ENCODE assay signal across 8 cellular contexts in genomic region chr13:23510979-23511735, GRCh38. TPM values are rescaled to one million over a fixed set of nuclear protein-coding genes. Genes with fewer than 3 reads are reported as not detected.
DNase-seq lines count a peak whose midpoint lies in the region; TF ChIP-seq lines count a peak whose summit lies in the region.

No MANE protein-coding gene starts in this region.

- H3K4me3 ChIP-seq in OCI-LY3 (ENCODE audit: low read length) (no peak overlapping the region), thyroid gland (replicated peaks in 1 of 3) (no peak overlapping the region), MM.1S (ENCODE audit: low read length) (no peak overlapping the region)

- no peaks in the 10 kb centered on the region for H3K36me3 Mint-ChIP-seq in activated CD4-positive, alpha-beta T cell treated with anti-CD3 and anti-CD28 coated beads, Interleukin-2, amount 10 ng/mL, durations not matched to agents 7 days and 5 days (ENCODE audit: low read depth)
- no peaks in the 10 kb centered on the region for H3K36me3 Mint-ChIP-seq in activated naive CD4-positive, alpha-beta T cell treated with anti-CD3 and anti-CD28 coated beads, Interleukin-2, amount 10 ng/mL, durations not matched to agents 7 days and 5 days

- H3K9me2 ChIP-seq in MM.1S (replicated peaks; ENCODE audit: insufficient read depth, low read length): no peaks in the 10 kb centered on the region

- no peak for TF ChIP-seq POLR2A in thyroid gland (IDR thresholded peaks at IDR 0.05)

- H3K27ac ChIP-seq in OCI-LY3 (ENCODE audit: low read length) (no peak overlapping the region), thyroid gland (no peak overlapping the region), MM.1S (ENCODE audit: low read length) (no peak overlapping the region)

- DNase-seq in activated CD4-positive, alpha-beta T cell treated with anti-CD3 and anti-CD28 coated beads, Interleukin-2, amount 10 ng/mL, durations not matched to agents 7 days and 5 days: peak; percentile 9
- no peak for DNase-seq in activated CD4-positive, alpha-beta T cell treated with anti-CD3 and anti-CD28 coated beads, Interleukin-2, amount 50 U/mL, for 48 hours
- DNase-seq in globus pallidus (ENCODE audit: low spot score): peak; percentile 13
- peak; percentile 6 to 8 for DNase-seq in thyroid gland
- no peak for DNase-seq in activated CD4-positive, alpha-beta T cell treated with anti-CD3 and anti-CD28 coated beads, Interleukin-2, amount 50 U/mL, for 1 hour
- DNase-seq in activated naive CD4-positive, alpha-beta T cell treated with anti-CD3 and anti-CD28 coated beads, Interleukin-2, amount 10 ng/mL, durations not matched to agents 7 days and 5 days: no peak
- no peak for DNase-seq in MM.1S

- intact Hi-C loops in thyroid gland (cut with DNase I): loop anchor here (5.0 kb wide), 1 partner anchor 121 kb away; no protein-coding TSS in a partner anchor

- H3K4me1 ChIP-seq in OCI-LY3 (ENCODE audit: low read length) (no peaks in the 10 kb centered on the region), thyroid gland (no peaks in the 10 kb centered on the region), MM.1S (ENCODE audit: low read length) (no peaks in the 10 kb centered on the region)

- peaks cover 39% of the 10 kb centered on the region for H3K27me3 ChIP-seq in OCI-LY3 (ENCODE audit: low read depth, low read length)
- no peaks in the 10 kb centered on the region for H3K27me3 ChIP-seq in thyroid gland
- H3K27me3 ChIP-seq in MM.1S (replicated peaks; ENCODE audit: insufficient read depth, low read length): no peaks in the 10 kb centered on the region

- CTCF ChIA-PET in activated CD4-positive, alpha-beta T cell treated with anti-CD3 and anti-CD28 coated beads, Interleukin-2, amount 10 ng/mL, durations not matched to agents 7 days and 5 days (lab: Charles Lee): no interaction called here
- CTCF ChIA-PET in activated naive CD4-positive, alpha-beta T cell treated with anti-CD3 and anti-CD28 coated beads, Interleukin-2, amount 10 ng/mL, durations not matched to agents 7 days and 5 days (lab: Charles Lee): no interaction called here

- peaks cover 14% of the 10 kb centered on the region for H3K27me3 Mint-ChIP-seq in activated CD4-positive, alpha-beta T cell treated with anti-CD3 and anti-CD28 coated beads, Interleukin-2, amount 10 ng/mL, durations not matched to agents 7 days and 5 days
- H3K27me3 Mint-ChIP-seq in activated naive CD4-positive, alpha-beta T cell treated with anti-CD3 and anti-CD28 coated beads, Interleukin-2, amount 10 ng/mL, durations not matched to agents 7 days and 5 days: peaks cover 26% of the 10 kb centered on the region

- H3F3A ChIP-seq in MM.1S (ENCODE audit: insufficient read depth, low read length): no peaks in the 10 kb centered on the region

- TF ChIP-seq CTCF in OCI-LY3 (IDR thresholded peaks at IDR 0.05; ENCODE audit: low read depth, low read length) (peak; percentile 61), thyroid gland (IDR thresholded peaks at IDR 0.05) (peak in 4 of 6 experiments; percentile 27 to 49 (median 42)), MM.1S (IDR thresholded peaks at IDR 0.05; ENCODE audit: low read length) (no peak)

- H3K9me3 Mint-ChIP-seq in activated CD4-positive, alpha-beta T cell treated with anti-CD3 and anti-CD28 coated beads, Interleukin-2, amount 10 ng/mL, durations not matched to agents 7 days and 5 days: no peaks in the 10 kb centered on the region
- H3K9me3 Mint-ChIP-seq in activated naive CD4-positive, alpha-beta T cell treated with anti-CD3 and anti-CD28 coated beads, Interleukin-2, amount 10 ng/mL, durations not matched to agents 7 days and 5 days: no peaks in the 10 kb centered on the region

- H3K9me3 ChIP-seq in OCI-LY3 (ENCODE audit: insufficient read depth, low read length): no peaks in the 10 kb centered on the region
- H3K9me3 ChIP-seq in thyroid gland: no peaks in the 10 kb centered on the region
- no peaks in the 10 kb centered on the region for H3K9me3 ChIP-seq in MM.1S (replicated peaks; ENCODE audit: insufficient read depth, low read length)

- no peak overlapping the region for H3K4me3 Mint-ChIP-seq in activated CD4-positive, alpha-beta T cell treated with anti-CD3 and anti-CD28 coated beads, Interleukin-2, amount 10 ng/mL, durations not matched to agents 7 days and 5 days
- no peak overlapping the region for H3K4me3 Mint-ChIP-seq in activated naive CD4-positive, alpha-beta T cell treated with anti-CD3 and anti-CD28 coated beads, Interleukin-2, amount 10 ng/mL, durations not matched to agents 7 days and 5 days

- H3K4me2 ChIP-seq in OCI-LY3 (ENCODE audit: low read length) (no peak overlapping the region; the same call in 1 of the 2 replicates), MM.1S (ENCODE audit: low read depth, low read length) (no peak overlapping the region)

- no peak overlapping the region for H3K27ac Mint-ChIP-seq in activated CD4-positive, alpha-beta T cell treated with anti-CD3 and anti-CD28 coated beads, Interleukin-2, amount 10 ng/mL, durations not matched to agents 7 days and 5 days
- H3K27ac Mint-ChIP-seq in activated naive CD4-positive, alpha-beta T cell treated with anti-CD3 and anti-CD28 coated beads, Interleukin-2, amount 10 ng/mL, durations not matched to agents 7 days and 5 days: no peak overlapping the region

- H3K9ac ChIP-seq in OCI-LY3 (ENCODE audit: low read length) (no peak overlapping the region), MM.1S (ENCODE audit: low read length) (no peak overlapping the region)

- no peaks in the 10 kb centered on the region for H3K36me3 ChIP-seq in OCI-LY3 (replicated peaks; ENCODE audit: low read depth, low read length)
- H3K36me3 ChIP-seq in thyroid gland: no peaks in the 10 kb centered on the region
- H3K36me3 ChIP-seq in MM.1S (replicated peaks; ENCODE audit: insufficient read depth, low read length): no peaks in the 10 kb centered on the region

- H4K20me1 ChIP-seq in OCI-LY3 (ENCODE audit: insufficient read depth, low read length) (no peaks in the 10 kb centered on the region), MM.1S (ENCODE audit: insufficient read depth, low read length) (no peaks in the 10 kb centered on the region)

- POLR2A ChIA-PET in activated CD4-positive, alpha-beta T cell treated with anti-CD3 and anti-CD28 coated beads, Interleukin-2, amount 10 ng/mL, durations not matched to agents 7 days and 5 days (lab: Charles Lee): no interaction called here

- H2AFZ ChIP-seq in OCI-LY3 (ENCODE audit: low read depth, low read length) (0 out of 2 replicates have a peak overlapping the region, but pooled peaks have one; percentile 36), MM.1S (ENCODE audit: low read length) (no peak overlapping the region)

- H3K4me1 Mint-ChIP-seq in activated CD4-positive, alpha-beta T cell treated with anti-CD3 and anti-CD28 coated beads, Interleukin-2, amount 10 ng/mL, durations not matched to agents 7 days and 5 days: no peaks in the 10 kb centered on the region
- no peaks in the 10 kb centered on the region for H3K4me1 Mint-ChIP-seq in activated naive CD4-positive, alpha-beta T cell treated with anti-CD3 and anti-CD28 coated beads, Interleukin-2, amount 10 ng/mL, durations not matched to agents 7 days and 5 days

- 76 to 87% methylated on average over 4 of the region's 4 CpGs for WGBS in thyroid gland, 2 donors

- H3K79me2 ChIP-seq in OCI-LY3 (ENCODE audit: low read length): no peaks in the 10 kb centered on the region
- no peaks in the 10 kb centered on the region for H3K79me2 ChIP-seq in MM.1S (ENCODE audit: low read length)

RNA-seq across cellular contexts. Expression of gene TNFRSF19, which starts 59.1 kb away (rescaled TPM):
- total RNA-seq in activated CD4-positive, alpha-beta T cell treated with anti-CD3 and anti-CD28 coated beads, Interleukin-2, amount 10 ng/mL, durations not matched to agents 7 days and 5 days: under 1 TPM; 0.08 to 0.10 TPM
- total RNA-seq in thyroid gland: 1 to 10 TPM; 4.9 to 9.2 (median 7.7) TPM

Comparison
In these comparisons a context has a peak if more than half of its experiments do, and no peak if none do; other contexts are left out.
1. DNase-seq: peak in activated CD4-positive, alpha-beta T cell treated with anti-CD3 and anti-CD28 coated beads, Interleukin-2, amount 10 ng/mL, durations not matched to agents 7 days and 5 days (single experiment), globus pallidus (single experiment) and thyroid gland (2 of 2); none in activated CD4-positive, alpha-beta T cell treated with anti-CD3 and anti-CD28 coated beads, Interleukin-2, amount 50 U/mL, for 48 hours (0 of 2), activated CD4-positive, alpha-beta T cell treated with anti-CD3 and anti-CD28 coated beads, Interleukin-2, amount 50 U/mL, for 1 hour (single experiment), activated naive CD4-positive, alpha-beta T cell treated with anti-CD3 and anti-CD28 coated beads, Interleukin-2, amount 10 ng/mL, durations not matched to agents 7 days and 5 days (single experiment) and MM.1S (single experiment).
2. RNA of gene TNFRSF19, which starts 59.1 kb away (total RNA-seq): 4.9 to 9.2 TPM in thyroid gland; 0.08 to 0.10 TPM in activated CD4-positive, alpha-beta T cell treated with anti-CD3 and anti-CD28 coated beads, Interleukin-2, amount 10 ng/mL, durations not matched to agents 7 days and 5 days; every median in the first group is over 4 times any median in the second.